ENCODE assay signal across 8 cellular contexts in genomic region chr10:7956508-7956907, GRCh38.
A peak's percentile ranks its signal among the peaks of the same experiment; 100 is the strongest.
DNase-seq lines count a peak whose midpoint lies in the region; ATAC-seq and TF ChIP-seq lines count a peak whose summit lies in the region.

No MANE protein-coding gene starts in this region.

- no peak overlapping the region for H3K4me3 ChIP-seq in MG63

- H3K36me3 ChIP-seq in MG63, result no peaks in the 10 kb centered on the region

- no peak for TF ChIP-seq CTCF in foreskin keratinocyte (conservative IDR thresholded peaks at IDR 0.05)

- no peaks in the 10 kb centered on the region for H3K27me3 ChIP-seq in foreskin keratinocyte
- H3K27me3 ChIP-seq in MG63, result no peaks in the 10 kb centered on the region

- ATAC-seq in GM18498 (IDR thresholded peaks at IDR 0.05; ENCODE audit: unreplicated experiment) (peak; percentile 97), HG02610 (IDR thresholded peaks at IDR 0.05; ENCODE audit: unreplicated experiment) (peak; percentile 99), foreskin keratinocyte (peak; percentile 59)

- peaks cover 11% of the 10 kb centered on the region for H3K4me1 ChIP-seq in foreskin keratinocyte

- H3K27ac ChIP-seq in foreskin keratinocyte, result no peak overlapping the region

- no peaks in the 10 kb centered on the region for H3K9me3 ChIP-seq in MG63

- DNase-seq in NOMO-1 (lab: John Stamatoyannopoulos, UW; ENCODE audit: unreplicated experiment in 2 of 2) (peak; percentile 25 to 86), foreskin keratinocyte (peak; percentile 31 to 54), MG63 (no peak), cortex of kidney (lab: John Stamatoyannopoulos, UW) (no peak), midbrain (lab: John Stamatoyannopoulos, UW) (no peak)
- no peak for DNase-seq in activated CD4-positive, alpha-beta T cell treated with anti-CD3 and anti-CD28 coated beads, Interleukin-2, amount 50 U/mL, for 1 hour

Comparison
In these comparisons a context has a peak if more than half of its experiments do, and no peak if none do; other contexts are left out.
1. DNase-seq: peak in NOMO-1 (2 of 2) and foreskin keratinocyte (2 of 2); none in MG63 (single experiment), cortex of kidney (single experiment), midbrain (single experiment) and activated CD4-positive, alpha-beta T cell treated with anti-CD3 and anti-CD28 coated beads, Interleukin-2, amount 50 U/mL, for 1 hour (single experiment).
2. Peak in every context shown above with its lines, with median percentiles within 50 percentile points of each other: ATAC-seq.